ENCODE assay signal across 18 cellular contexts in genomic region chr11:32602657-32603410, GRCh38. TPM values are rescaled to one million over a fixed set of nuclear protein-coding genes. Genes with fewer than 3 reads are reported as not detected.
A peak's percentile ranks its signal among the peaks of the same experiment; 100 is the strongest.
DNase-seq lines count a peak whose midpoint lies in the region; ATAC-seq, FAIRE-seq and TF ChIP-seq lines count a peak whose summit lies in the region.
"Had no signal": no experiment of that assay in that cellular context is flagged by ENCODE, and none has a peak within 500 bp of the region (broad histone marks: within the 10 kb centered on the region; RNA-seq: fewer than 3 reads in every experiment).

No MANE protein-coding gene starts in this region.

- DNase-seq in SK-N-SH: no peak
- no peak for DNase-seq in CD4-positive, alpha-beta T cell
- DNase-seq in astrocyte (ENCODE audit: low read depth): peak; percentile 30
- DNase-seq in iris pigment epithelial cell (ENCODE audit: low read depth): peak; percentile 72
- no peak for DNase-seq in globus pallidus (ENCODE audit: low spot score)
- DNase-seq in lower lobe of right lung: no peak
- DNase-seq: activated effector memory CD4-positive, alpha-beta T cell treated with anti-CD3 and anti-CD28 coated beads, Interleukin-2, amount 50 U/mL, for 16 hours; aorta; CD4-positive, alpha-beta memory T cell; hypothalamus; NCI-H1092; PC-9 had no signal

- H4K20me1 ChIP-seq in SK-N-SH (ENCODE audit: insufficient read depth): no peaks in the 10 kb centered on the region
- peaks cover 14% of the 10 kb centered on the region for H4K20me1 ChIP-seq in astrocyte (ENCODE audit: insufficient read depth, low read length)

- peaks cover 42% of the 10 kb centered on the region for H3F3A ChIP-seq in SK-N-SH (replicated peaks; ENCODE audit: insufficient read depth)

- H3K9me3 Mint-ChIP-seq in CD4-positive, alpha-beta T cell: peaks cover 4% of the 10 kb centered on the region
- no peaks in the 10 kb centered on the region for H3K9me3 Mint-ChIP-seq in astrocyte (ENCODE audit: unreplicated experiment)

- ATAC-seq in SK-N-SH treated with all-trans-retinoic acid at 6 μM for 48 hours: no peak
- no peak for ATAC-seq in CD4-positive, alpha-beta T cell (ENCODE audit: poor library complexity)
- ATAC-seq in GM19455 (IDR thresholded peaks at IDR 0.05; ENCODE audit: unreplicated experiment): no peak
- no peak for ATAC-seq in lower lobe of right lung
- ATAC-seq: esophagus mucosa had no signal

- no peak overlapping the region for H3K4me2 ChIP-seq in SK-N-SH
- no peak overlapping the region for H3K4me2 ChIP-seq in astrocyte (ENCODE audit: low read length)
- H3K4me2 ChIP-seq: PC-9 had no signal

- H3K27me3 ChIP-seq in SK-N-SH (ENCODE audit: insufficient read depth): no peaks in the 10 kb centered on the region
- H3K27me3 ChIP-seq in CD4-positive, alpha-beta T cell (ENCODE audit: control insufficient read depth, insufficient read depth, low read length): no peaks in the 10 kb centered on the region
- H3K27me3 ChIP-seq in astrocyte (ENCODE audit: insufficient read depth, low read length): no peaks in the 10 kb centered on the region
- no peaks in the 10 kb centered on the region for H3K27me3 ChIP-seq in lower lobe of right lung (ENCODE audit: low read depth)
- H3K27me3 ChIP-seq: tibial nerve had no signal

- no peaks in the 10 kb centered on the region for H3K27me3 Mint-ChIP-seq in CD4-positive, alpha-beta T cell
- no peaks in the 10 kb centered on the region for H3K27me3 Mint-ChIP-seq in astrocyte (ENCODE audit: low read depth, unreplicated experiment)
- H3K27me3 Mint-ChIP-seq: CD4-positive, alpha-beta memory T cell had no signal

- CTCF ChIA-PET in SK-N-SH (lab: Yijun Ruan, JAX): no interaction called here
- CTCF ChIA-PET in CD4-positive, alpha-beta T cell (lab: Charles Lee): no interaction called here

- no peak for TF ChIP-seq RAD21 in SK-N-SH (IDR thresholded peaks at IDR 0.05; ENCODE audit: low read length)

- FAIRE-seq in astrocyte (lab: Jason Lieb, UNC): no peak

- H3K4me3 Mint-ChIP-seq in CD4-positive, alpha-beta T cell: no peak overlapping the region
- H3K4me3 Mint-ChIP-seq in astrocyte (ENCODE audit: unreplicated experiment): no peak overlapping the region
- H3K4me3 Mint-ChIP-seq: CD4-positive, alpha-beta memory T cell had no signal

- intact Hi-C loops in CD4-positive, alpha-beta T cell (cut with DNase I, micrococcal nuclease): no loop called here
- intact Hi-C loops in lower lobe of right lung (cut with DNase I): no loop called here

- H3K36me3 ChIP-seq in SK-N-SH (replicated peaks in 1 of 2; ENCODE audit: control insufficient read depth in 1 of 2, insufficient read depth in 2 of 2, low read length in 1 of 2): peaks cover 82 to 88% of the 10 kb centered on the region in 2 experiments
- H3K36me3 ChIP-seq in astrocyte (ENCODE audit: insufficient read depth, low read length): peaks cover 48% of the 10 kb centered on the region
- H3K36me3 ChIP-seq in lower lobe of right lung: peaks cover 83% of the 10 kb centered on the region

- H3K4me1 ChIP-seq in SK-N-SH (ENCODE audit: control insufficient read depth in 1 of 2, insufficient read depth in 2 of 2, low read depth in 1 of 2, low read length in 1 of 2) (peaks cover 0 to 1% of the 10 kb centered on the region in 2 experiments; a peak in 2 of 4 replicates), astrocyte (ENCODE audit: insufficient read depth, low read length) (no peaks in the 10 kb centered on the region), lower lobe of right lung (no peaks in the 10 kb centered on the region)
- H3K4me1 ChIP-seq: parathyroid adenoma had no signal

- 83% methylated on average over 4 of the region's 4 CpGs for WGBS in SK-N-SH (ENCODE audit: low lambda C conversion rate)

- H3K9me2 ChIP-seq in SK-N-SH: no peaks in the 10 kb centered on the region

- H3K9ac ChIP-seq in SK-N-SH (no peak overlapping the region), astrocyte (ENCODE audit: low read length) (no peak overlapping the region)
- H3K9ac ChIP-seq: parathyroid adenoma had no signal

- H3K9me3 ChIP-seq in SK-N-SH (no peaks in the 10 kb centered on the region), astrocyte (ENCODE audit: insufficient read depth, low read depth, low read length) (no peaks in the 10 kb centered on the region), lower lobe of right lung (no peaks in the 10 kb centered on the region)
- no peaks in the 10 kb centered on the region for H3K9me3 ChIP-seq in CD4-positive, alpha-beta T cell (ENCODE audit: control insufficient read depth, low read length)
- H3K9me3 ChIP-seq: tibial nerve had no signal

- TF ChIP-seq CTCF in SK-N-SH (IDR thresholded peaks at IDR 0.05) (no peak), astrocyte (IDR thresholded peaks at IDR 0.05; ENCODE audit: insufficient read depth, low read depth, low read length) (no peak), lower lobe of right lung (IDR thresholded peaks at IDR 0.05) (no peak)
- TF ChIP-seq CTCF in CD4-positive, alpha-beta T cell (IDR thresholded peaks at IDR 0.05): no peak

- H3K4me3 ChIP-seq in SK-N-SH (ENCODE audit: low read depth in 2 of 2, low read length in 1 of 2) (no peak overlapping the region), astrocyte (ENCODE audit: insufficient read depth, low read depth, low read length) (no peak overlapping the region), lower lobe of right lung (no peak overlapping the region)
- H3K4me3 ChIP-seq: PC-9, tibial nerve had no signal

- peaks cover 73% of the 10 kb centered on the region for H3K36me3 Mint-ChIP-seq in CD4-positive, alpha-beta T cell (ENCODE audit: low read depth)
- peaks cover 10% of the 10 kb centered on the region for H3K36me3 Mint-ChIP-seq in astrocyte (ENCODE audit: low read depth, unreplicated experiment)

- POLR2A ChIA-PET in SK-N-SH (lab: Yijun Ruan, JAX): no interaction called here
- POLR2A ChIA-PET in CD4-positive, alpha-beta T cell (lab: Charles Lee): no interaction called here

- no peaks in the 10 kb centered on the region for H3K4me1 Mint-ChIP-seq in CD4-positive, alpha-beta T cell (ENCODE audit: low read depth)
- peaks cover 2% of the 10 kb centered on the region for H3K4me1 Mint-ChIP-seq in astrocyte (ENCODE audit: low read depth, unreplicated experiment)

- TF ChIP-seq EP300 in SK-N-SH (IDR thresholded peaks at IDR 0.05; ENCODE audit: borderline replicate concordance in 1 of 2, low read depth in 1 of 2, low read length in 1 of 2): no peak

- H3K79me2 ChIP-seq in SK-N-SH (ENCODE audit: insufficient read depth) (peaks cover 7% of the 10 kb centered on the region; the same call in 1 of the 2 replicates), astrocyte (ENCODE audit: insufficient read depth, low read length) (peaks cover 3% of the 10 kb centered on the region)
- H3K79me2 ChIP-seq: parathyroid adenoma had no signal

- H3K27ac Mint-ChIP-seq in CD4-positive, alpha-beta T cell: peak overlapping the region; percentile 25
- H3K27ac Mint-ChIP-seq in astrocyte (ENCODE audit: unreplicated experiment): no peak overlapping the region

- H3K27ac ChIP-seq in SK-N-SH (ENCODE audit: low read depth in 2 of 2, low read length in 1 of 2) (no peak overlapping the region; a peak in 1 of 4 replicates), astrocyte (ENCODE audit: low read depth, low read length) (no peak overlapping the region), lower lobe of right lung (no peak overlapping the region)
- no peak overlapping the region for H3K27ac ChIP-seq in CD4-positive, alpha-beta T cell (ENCODE audit: low read depth, low read length)
- H3K27ac ChIP-seq: 22Rv1, parathyroid adenoma, PC-9 had no signal

- no peak overlapping the region for H2AFZ ChIP-seq in SK-N-SH (ENCODE audit: low read depth)
- no peak overlapping the region for H2AFZ ChIP-seq in astrocyte (ENCODE audit: low read depth, low read length)
- H2AFZ ChIP-seq: parathyroid adenoma, PC-9 had no signal

TF ChIP-seq in SK-N-SH, 30 proteins besides CTCF, POLR2A, EP300 and RAD21:
- TF ChIP-seq USF1 (IDR thresholded peaks at IDR 0.05; ENCODE audit: borderline replicate concordance, low read depth) (no peak), RXRA (IDR thresholded peaks at IDR 0.05; ENCODE audit: borderline replicate concordance, low read depth) (no peak), NFIC (IDR thresholded peaks at IDR 0.05; ENCODE audit: borderline replicate concordance) (peak; percentile 15; the same call in 1 of the 2 replicates), TAF1 (IDR thresholded peaks at IDR 0.05; ENCODE audit: borderline replicate concordance, low read depth, low read length) (no peak)

TF ChIP-seq in SK-N-SH treated with all-trans-retinoic acid at 6 μM for 48 hours, 23 proteins besides CTCF, POLR2A, EP300 and RAD21 (continues in another document):
- TF ChIP-seq CREB5 (CRISPR knock-in tag; IDR thresholded peaks at IDR 0.05; ENCODE audit: low read depth) (no peak), PPARA (CRISPR knock-in tag; IDR thresholded peaks at IDR 0.05; ENCODE audit: borderline replicate concordance) (no peak), ZC3H10 (CRISPR knock-in tag; IDR thresholded peaks at IDR 0.05) (no peak), BACH2 (CRISPR knock-in tag; IDR thresholded peaks at IDR 0.05; ENCODE audit: borderline replicate concordance) (no peak), ZNF8 (CRISPR knock-in tag; IDR thresholded peaks at IDR 0.05) (no peak)

RNA-seq across cellular contexts. Expression of gene EIF3M, which starts 19.2 kb away (rescaled TPM):
- polyA plus RNA-seq in SK-N-SH (2012; rRNA removed): 359 and 384 TPM in 2 replicates
- polyA plus RNA-seq in SK-N-SH (2012; cell fraction: cytosol; rRNA removed): 526 and 724 TPM in 2 replicates
- polyA plus RNA-seq in SK-N-SH (2012; cell fraction: nucleus; rRNA removed): 162 and 278 TPM in 2 replicates
- total RNA-seq in CD4-positive, alpha-beta T cell: 100 to 1,000 TPM; 260 to 264 TPM
- 287 and 294 TPM in 2 replicates for total RNA-seq in astrocyte
- total RNA-seq in lower lobe of right lung: 162 TPM

Comparison
In these comparisons a context has a peak if more than half of its experiments do, and no peak if none do; other contexts are left out.
1. DNase-seq: peak in astrocyte (single experiment) and iris pigment epithelial cell (single experiment); none in SK-N-SH (single experiment), CD4-positive, alpha-beta T cell (0 of 10), globus pallidus (single experiment) and lower lobe of right lung (single experiment).